In genomic region chr18:59024829-59025228, GRCh38 we compare ENCODE assay signal across 14 cellular contexts.
DNase-seq lines count a peak whose midpoint lies in the region; ATAC-seq, FAIRE-seq and TF ChIP-seq lines count a peak whose summit lies in the region.
"Had no signal": no experiment of that assay in that cellular context is flagged by ENCODE, and none has a peak within 500 bp of the region (broad histone marks: within the 10 kb centered on the region; RNA-seq: fewer than 3 reads in every experiment).

No MANE protein-coding gene starts in this region.

- H3K4me1 Mint-ChIP-seq in activated CD4-positive, alpha-beta T cell treated with anti-CD3 and anti-CD28 coated beads for 36 hours = peaks cover 4% of the 10 kb centered on the region

- no peak overlapping the region for H2BK15ac ChIP-seq in mesenchymal stem cell (ENCODE audit: low read depth, poor library complexity, severe bottlenecking)

- no CpG with 5 or more reads among the region's 3 CpGs for WGBS in mesenchymal stem cell
- WGBS in upper lobe of left lung, 2 donors = 52 to 55% methylated on average over 3 of the region's 3 CpGs

- no peak overlapping the region for H2BK5ac ChIP-seq in mesenchymal stem cell (ENCODE audit: low read depth, low read length, poor library complexity, severe bottlenecking)

- no peak overlapping the region for H3K4ac ChIP-seq in mesenchymal stem cell (ENCODE audit: low read depth in 1 of 2, low read length in 2 of 2)

- H4K8ac ChIP-seq in mesenchymal stem cell (ENCODE audit: low read length) = no peak overlapping the region

- H3K4me3 ChIP-seq in mesenchymal stem cell (ENCODE audit: insufficient read depth in 1 of 2, low read depth in 1 of 2, low read length in 2 of 2) (no peak overlapping the region), upper lobe of left lung (no peak overlapping the region)
- H3K4me3 ChIP-seq: esophagus muscularis mucosa, sigmoid colon had no signal

- peak overlapping the region in 1 of 2 experiments; percentile 18 for H3K18ac ChIP-seq in mesenchymal stem cell (ENCODE audit: low read depth in 1 of 2, low read length in 2 of 2)

- no peak overlapping the region for H2AK5ac ChIP-seq in mesenchymal stem cell (ENCODE audit: low read length, severe bottlenecking)

- H3K79me1 ChIP-seq in mesenchymal stem cell (replicated peaks; ENCODE audit: low read length, poor library complexity, severe bottlenecking) = no peaks in the 10 kb centered on the region

- H3K9me3 Mint-ChIP-seq in activated CD4-positive, alpha-beta T cell treated with anti-CD3 and anti-CD28 coated beads for 36 hours (ENCODE audit: low read depth) = no peaks in the 10 kb centered on the region

- no peak for TF ChIP-seq EP300 in upper lobe of left lung (IDR thresholded peaks at IDR 0.05)

- no peak for ATAC-seq in upper lobe of left lung (ENCODE audit: low FRiP score in 2 of 2)
- ATAC-seq in activated CD4-positive, alpha-beta T cell treated with anti-CD3 and anti-CD28 coated beads for 36 hours = no peak
- ATAC-seq in GM21528 (IDR thresholded peaks at IDR 0.05; ENCODE audit: low FRiP score, unreplicated experiment) = no peak

- H3K4me3 Mint-ChIP-seq in activated CD4-positive, alpha-beta T cell treated with anti-CD3 and anti-CD28 coated beads for 36 hours = no peak overlapping the region

- CTCF ChIA-PET in activated CD4-positive, alpha-beta T cell treated with anti-CD3 and anti-CD28 coated beads for 36 hours (lab: Charles Lee) = interaction anchor here (0.6 kb wide), 1 partner anchor 251 kb away, joined by 3 read pairs; no protein-coding TSS in a partner anchor

- no peak for FAIRE-seq in urothelium cell line (lab: Jason Lieb, UNC)
- FAIRE-seq: A204.1 had no signal

- no peak overlapping the region for H2BK120ac ChIP-seq in mesenchymal stem cell (ENCODE audit: low read depth, low read length)

- H3K27me3 ChIP-seq in mesenchymal stem cell (ENCODE audit: control insufficient read depth in 1 of 2, insufficient read depth in 1 of 2, low read length in 2 of 2) (no peaks in the 10 kb centered on the region), upper lobe of left lung (no peaks in the 10 kb centered on the region)
- H3K27me3 ChIP-seq: esophagus muscularis mucosa, sigmoid colon had no signal

- DNase-seq in NCI-H748 (lab: John Stamatoyannopoulos, UW; ENCODE audit: unreplicated experiment) (peak; percentile 28), NCI-H748 treated with DMSO at 0.1 percent for 48 hours (lab: John Stamatoyannopoulos, UW) (no peak), dermis blood vessel endothelial cell (peak; percentile 21), mesenchymal stem cell (peak; percentile 65), upper lobe of left lung (no peak), urothelium cell line (ENCODE audit: low spot score) (no peak)
- DNase-seq in activated CD4-positive, alpha-beta T cell treated with anti-CD3 and anti-CD28 coated beads for 36 hours = no peak
- DNase-seq: NCI-H1417, OCI-M1, sigmoid colon, T-helper 2 cell had no signal

- H3K27ac ChIP-seq in mesenchymal stem cell (ENCODE audit: low read length, poor library complexity, severe bottlenecking) (no peak overlapping the region), upper lobe of left lung (peak overlapping the region in 3 of 4 donors; percentile 28 to 64 (median 50))

- peak overlapping the region in 1 of 2 experiments; percentile 11 for H2BK12ac ChIP-seq in mesenchymal stem cell (ENCODE audit: low read length in 2 of 2)

- TF ChIP-seq CTCF in upper lobe of left lung (IDR thresholded peaks at IDR 0.05) = no peak

- POLR2A ChIA-PET in activated CD4-positive, alpha-beta T cell treated with anti-CD3 and anti-CD28 coated beads for 36 hours (lab: Charles Lee) = no interaction called here

- H2AFZ ChIP-seq in mesenchymal stem cell (ENCODE audit: low read depth, low read length) = no peak overlapping the region

- H3K23ac ChIP-seq in mesenchymal stem cell (ENCODE audit: low read length in 2 of 2) = no peak overlapping the region

- intact Hi-C loops in activated CD4-positive, alpha-beta T cell treated with anti-CD3 and anti-CD28 coated beads for 36 hours (cut with DNase I, micrococcal nuclease) = no loop called here

- H3K36me3 ChIP-seq in mesenchymal stem cell (ENCODE audit: control insufficient read depth in 1 of 2, insufficient read depth in 2 of 2, low read depth in 1 of 2, low read length in 2 of 2) (no peaks in the 10 kb centered on the region), upper lobe of left lung (no peaks in the 10 kb centered on the region)
- H3K36me3 ChIP-seq: esophagus muscularis mucosa, sigmoid colon had no signal

- H3K27ac Mint-ChIP-seq in activated CD4-positive, alpha-beta T cell treated with anti-CD3 and anti-CD28 coated beads for 36 hours = no peak overlapping the region

- peaks cover 9% of the 10 kb centered on the region for H3K27me3 Mint-ChIP-seq in activated CD4-positive, alpha-beta T cell treated with anti-CD3 and anti-CD28 coated beads for 36 hours

- H3K36me3 Mint-ChIP-seq in activated CD4-positive, alpha-beta T cell treated with anti-CD3 and anti-CD28 coated beads for 36 hours (ENCODE audit: low read depth) = no peaks in the 10 kb centered on the region

- H3K9ac ChIP-seq in mesenchymal stem cell (ENCODE audit: low read length) = no peak overlapping the region

- no peak for TF ChIP-seq POLR2A in upper lobe of left lung (IDR thresholded peaks at IDR 0.05)

- no peak overlapping the region for H4K91ac ChIP-seq in mesenchymal stem cell (ENCODE audit: low read length)

- no peak overlapping the region for H3K4me2 ChIP-seq in mesenchymal stem cell (ENCODE audit: low read length, poor library complexity, severe bottlenecking)

- no peaks in the 10 kb centered on the region for H3K9me3 ChIP-seq in mesenchymal stem cell (ENCODE audit: control insufficient read depth, low read length)
- H3K9me3 ChIP-seq in upper lobe of left lung = no peaks in the 10 kb centered on the region
- H3K9me3 ChIP-seq: esophagus muscularis mucosa, sigmoid colon had no signal

- no peak overlapping the region for H3K14ac ChIP-seq in mesenchymal stem cell (ENCODE audit: low read length in 2 of 2)

- H3K4me1 ChIP-seq in mesenchymal stem cell (ENCODE audit: control insufficient read depth, insufficient read depth, low read depth, low read length) (peaks cover 2% of the 10 kb centered on the region), upper lobe of left lung (no peaks in the 10 kb centered on the region)
- H3K4me1 ChIP-seq: esophagus muscularis mucosa, sigmoid colon had no signal

Comparison
In these comparisons a context has a peak if more than half of its experiments do, and no peak if none do; other contexts are left out.
1. DNase-seq: peak in NCI-H748 (single experiment), dermis blood vessel endothelial cell (single experiment) and mesenchymal stem cell (single experiment); none in NCI-H748 treated with DMSO at 0.1 percent for 48 hours (single experiment), upper lobe of left lung (0 of 2), activated CD4-positive, alpha-beta T cell treated with anti-CD3 and anti-CD28 coated beads for 36 hours (single experiment) and urothelium cell line (single experiment).